9 cellular contexts compared by ENCODE assay signal in genomic region chrX:84188320-84188834, GRCh38. TPM values are rescaled to one million over a fixed set of nuclear protein-coding genes. Genes with fewer than 3 reads are reported as not detected.
DNase-seq lines count a peak whose midpoint lies in the region; ATAC-seq and TF ChIP-seq lines count a peak whose summit lies in the region.
"Had no signal": no experiment of that assay in that cellular context is flagged by ENCODE, and none has a peak within 500 bp of the region (broad histone marks: within the 10 kb centered on the region; RNA-seq: fewer than 3 reads in every experiment).

No MANE protein-coding gene starts in this region.

- no peak overlapping the region for H3K27ac Mint-ChIP-seq in activated naive CD8-positive, alpha-beta T cell
- H3K27ac Mint-ChIP-seq in progenitor cell of endocrine pancreas, result peak overlapping the region; percentile 84

- ATAC-seq in GM19452 (IDR thresholded peaks at IDR 0.05; ENCODE audit: unreplicated experiment) (peak; percentile 58), HG03520 (IDR thresholded peaks at IDR 0.05; ENCODE audit: unreplicated experiment) (no peak)
- ATAC-seq: K562 had no signal

- DNase-seq in Caki2 (ENCODE audit: low read depth), result peak; percentile 23
- peak; percentile 33 for DNase-seq in NCI-H128 (lab: John Stamatoyannopoulos, UW; ENCODE audit: unreplicated experiment)
- DNase-seq in left ventricle myocardium inferior, result peak; percentile 14
- DNase-seq in progenitor cell of endocrine pancreas (ENCODE audit: low spot score, unreplicated experiment), result peak; percentile 57
- no peak for DNase-seq in effector memory CD4-positive, alpha-beta T cell

- H3K27ac ChIP-seq in left ventricle myocardium inferior (replicated peaks), result no peak overlapping the region
- no peak overlapping the region for H3K27ac ChIP-seq in effector memory CD4-positive, alpha-beta T cell (ENCODE audit: insufficient read depth, low read length, poor library complexity, severe bottlenecking)

- H3K27me3 ChIP-seq in left ventricle myocardium inferior (ENCODE audit: low read depth), result peaks cover 30% of the 10 kb centered on the region
- no peaks in the 10 kb centered on the region for H3K27me3 ChIP-seq in effector memory CD4-positive, alpha-beta T cell (replicated peaks; ENCODE audit: control insufficient read depth, insufficient read depth, low read length, poor library complexity, severe bottlenecking)

- no peaks in the 10 kb centered on the region for H3K36me3 Mint-ChIP-seq in activated naive CD8-positive, alpha-beta T cell
- H3K36me3 Mint-ChIP-seq in progenitor cell of endocrine pancreas (ENCODE audit: insufficient read depth), result no peaks in the 10 kb centered on the region

- in situ Hi-C loops in Caki2 (cut with HindIII; ENCODE audit: low pct_unique_long_range_greater_than_20kb, low sequenced_read_pairs), result no loop called here

- peaks cover 4% of the 10 kb centered on the region for H3K4me1 ChIP-seq in left ventricle myocardium inferior
- H3K4me1 ChIP-seq in effector memory CD4-positive, alpha-beta T cell (ENCODE audit: control insufficient read depth, insufficient read depth, low read length, poor library complexity, severe bottlenecking), result no peaks in the 10 kb centered on the region

- H3K27me3 Mint-ChIP-seq in activated naive CD8-positive, alpha-beta T cell, result peaks cover 24% of the 10 kb centered on the region
- H3K27me3 Mint-ChIP-seq in progenitor cell of endocrine pancreas, result no peaks in the 10 kb centered on the region

- H3K36me3 ChIP-seq in left ventricle myocardium inferior, result no peaks in the 10 kb centered on the region
- H3K36me3 ChIP-seq in effector memory CD4-positive, alpha-beta T cell (ENCODE audit: control insufficient read depth, insufficient read depth, low read length), result no peaks in the 10 kb centered on the region

- no peak for TF ChIP-seq CTCF in left ventricle myocardium inferior (IDR thresholded peaks at IDR 0.05; ENCODE audit: borderline replicate concordance)
- no peak for TF ChIP-seq CTCF in progenitor cell of endocrine pancreas (IDR thresholded peaks at IDR 0.05; ENCODE audit: unreplicated experiment)

- intact Hi-C loops in left ventricle myocardium inferior (cut with micrococcal nuclease), result no loop called here

- peak overlapping the region; percentile 65 for H3K4me3 ChIP-seq in left ventricle myocardium inferior
- H3K4me3 ChIP-seq in effector memory CD4-positive, alpha-beta T cell (ENCODE audit: insufficient read depth, low read depth, low read length, poor library complexity, severe bottlenecking), result no peak overlapping the region
- H3K4me3 ChIP-seq: K562 had no signal

- H3K9me3 ChIP-seq in left ventricle myocardium inferior (replicated peaks), result no peaks in the 10 kb centered on the region
- H3K9me3 ChIP-seq in effector memory CD4-positive, alpha-beta T cell (ENCODE audit: control insufficient read depth, low read length), result no peaks in the 10 kb centered on the region

- H3K4me1 Mint-ChIP-seq in activated naive CD8-positive, alpha-beta T cell (ENCODE audit: low read depth), result peaks cover 9% of the 10 kb centered on the region
- H3K4me1 Mint-ChIP-seq in progenitor cell of endocrine pancreas (ENCODE audit: low read depth), result peaks cover 9% of the 10 kb centered on the region

- H3K9me3 Mint-ChIP-seq in activated naive CD8-positive, alpha-beta T cell (ENCODE audit: low read depth), result peaks cover 3% of the 10 kb centered on the region
- H3K9me3 Mint-ChIP-seq in progenitor cell of endocrine pancreas (ENCODE audit: low read depth), result peaks cover 16% of the 10 kb centered on the region

- peak overlapping the region; percentile 69 for H3K4me3 Mint-ChIP-seq in activated naive CD8-positive, alpha-beta T cell
- H3K4me3 Mint-ChIP-seq in progenitor cell of endocrine pancreas (ENCODE audit: low read depth), result peak overlapping the region; percentile 90

RNA-seq across cellular contexts. Expression of gene RPS6KA6, which starts 0.4 kb away (rescaled TPM):
- total RNA-seq in Caki2 (2014; rRNA removed; shearing (Covaris generic); ENCODE audit: low replicate concordance), result 0.95 and 4.0 TPM in 2 replicates
- 0.41 TPM for total RNA-seq in left ventricle myocardium inferior
- total RNA-seq in progenitor cell of endocrine pancreas, result 17.6 and 19.7 TPM in 2 replicates

Comparison
In these comparisons a context has a peak if more than half of its experiments do, and no peak if none do; other contexts are left out.
1. DNase-seq: peak in Caki2 (single experiment), NCI-H128 (single experiment), left ventricle myocardium inferior (single experiment) and progenitor cell of endocrine pancreas (single experiment); none in effector memory CD4-positive, alpha-beta T cell (0 of 3).